Comparison of ENCODE assay signal across 8 cellular contexts in the genomic region with DNA sequence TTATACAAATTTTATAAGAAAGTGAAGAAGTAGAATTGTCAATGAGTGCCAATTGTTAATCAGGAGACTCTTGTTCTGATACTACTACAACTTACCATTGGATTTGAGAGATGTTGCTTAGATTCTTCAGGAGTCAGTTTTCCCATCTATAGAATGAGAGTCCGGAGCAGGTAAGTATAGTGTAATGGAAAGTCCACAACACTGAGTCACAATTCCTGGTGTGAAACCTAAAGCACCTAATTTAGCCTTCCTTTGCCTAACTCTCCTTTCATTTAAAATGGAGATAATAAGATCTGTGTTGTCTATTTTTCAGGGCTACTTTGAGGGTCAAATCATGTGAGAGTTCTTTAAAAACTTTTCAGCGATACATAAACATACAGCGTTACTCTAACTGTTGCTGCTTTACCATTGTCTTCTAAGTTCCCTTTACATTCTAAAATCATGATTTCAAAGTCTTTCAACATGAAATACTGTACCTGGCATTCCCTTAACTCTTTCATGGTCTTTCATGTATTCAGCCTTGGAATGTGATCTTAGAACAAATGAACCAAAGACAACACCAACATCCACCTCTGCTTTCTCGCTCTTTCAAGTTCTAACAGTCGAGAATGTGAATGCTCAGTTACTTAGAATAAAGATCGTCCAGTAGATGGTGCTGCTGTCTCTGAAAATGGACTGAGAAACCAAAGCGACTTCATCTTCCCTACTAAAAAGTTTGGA.
A peak's percentile ranks its signal among the peaks of the same experiment; 100 is the strongest.
DNase-seq lines count a peak whose midpoint lies in the region; ATAC-seq and TF ChIP-seq lines count a peak whose summit lies in the region.

No MANE protein-coding gene starts in this region.

- H3K4me3 Mint-ChIP-seq in activated T-helper 2 cell treated with anti-CD3 and anti-CD28 coated beads, Interferon-gamma antibody, Interleukin-2, Interleukin-4, amounts not matched to agents 10 μg/mL and 5 μg/mL and 100 μg/mL, durations not matched to agents 14 hours and 24 hours and 36 hours (ENCODE audit: low read depth) = no peak overlapping the region

- intact Hi-C loops in activated T-helper 2 cell treated with anti-CD3 and anti-CD28 coated beads, Interferon-gamma antibody, Interleukin-2, Interleukin-4, amounts not matched to agents 10 μg/mL and 5 μg/mL and 100 μg/mL, durations not matched to agents 14 hours and 24 hours and 36 hours (cut with micrococcal nuclease) = no loop called here

- ATAC-seq in HG03342 (IDR thresholded peaks at IDR 0.05; ENCODE audit: unreplicated experiment) = no peak

- in situ Hi-C loops in GM13977 (cut with MboI; ENCODE audit: low pct_unique_long_range_greater_than_20kb, low sequenced_read_pairs, unreplicated experiment) = no loop called here

- peaks cover 1% of the 10 kb centered on the region for H3K27me3 Mint-ChIP-seq in activated T-helper 2 cell treated with anti-CD3 and anti-CD28 coated beads, Interferon-gamma antibody, Interleukin-2, Interleukin-4, amounts not matched to agents 10 μg/mL and 5 μg/mL and 100 μg/mL, durations not matched to agents 14 hours and 24 hours and 36 hours (ENCODE audit: low read depth)

- H3K9me3 Mint-ChIP-seq in activated T-helper 2 cell treated with anti-CD3 and anti-CD28 coated beads, Interferon-gamma antibody, Interleukin-2, Interleukin-4, amounts not matched to agents 10 μg/mL and 5 μg/mL and 100 μg/mL, durations not matched to agents 14 hours and 24 hours and 36 hours = no peaks in the 10 kb centered on the region

- DNase-seq in AG09319 (ENCODE audit: extremely low read depth, low read depth) (peak; percentile 0), GM13977 (ENCODE audit: low spot score) (peak; percentile 50), LoVo (ENCODE audit: low spot score) (peak; percentile 55), RPMI7951 (ENCODE audit: low read depth) (peak; percentile 58), fibroblast of gingiva (ENCODE audit: low read depth) (peak; percentile 48), pulmonary artery endothelial cell (ENCODE audit: low read depth, low spot score) (peak; percentile 2)
- no peak for DNase-seq in activated T-helper 2 cell treated with anti-CD3 and anti-CD28 coated beads, Interferon-gamma antibody, Interleukin-2, Interleukin-4, amounts not matched to agents 10 μg/mL and 5 μg/mL and 100 μg/mL, durations not matched to agents 14 hours and 24 hours and 36 hours (ENCODE audit: low spot score)

- TF ChIP-seq CTCF in AG09319 (IDR thresholded peaks at IDR 0.05; ENCODE audit: low read depth, low read length) (peak; percentile 57), GM13977 (IDR thresholded peaks at IDR 0.05; ENCODE audit: extremely low read depth, insufficient read depth, missing control alignments) (peak; percentile 69)

- H3K4me1 Mint-ChIP-seq in activated T-helper 2 cell treated with anti-CD3 and anti-CD28 coated beads, Interferon-gamma antibody, Interleukin-2, Interleukin-4, amounts not matched to agents 10 μg/mL and 5 μg/mL and 100 μg/mL, durations not matched to agents 14 hours and 24 hours and 36 hours (ENCODE audit: low read depth) = no peaks in the 10 kb centered on the region

- H3K36me3 Mint-ChIP-seq in activated T-helper 2 cell treated with anti-CD3 and anti-CD28 coated beads, Interferon-gamma antibody, Interleukin-2, Interleukin-4, amounts not matched to agents 10 μg/mL and 5 μg/mL and 100 μg/mL, durations not matched to agents 14 hours and 24 hours and 36 hours (ENCODE audit: low read depth) = no peaks in the 10 kb centered on the region

- no peak overlapping the region for H3K27ac Mint-ChIP-seq in activated T-helper 2 cell treated with anti-CD3 and anti-CD28 coated beads, Interferon-gamma antibody, Interleukin-2, Interleukin-4, amounts not matched to agents 10 μg/mL and 5 μg/mL and 100 μg/mL, durations not matched to agents 14 hours and 24 hours and 36 hours
